29 cellular contexts compared by ENCODE assay signal in genomic region chr16:68907297-68907999, GRCh38.
DNase-seq lines count a peak whose midpoint lies in the region; ATAC-seq and TF ChIP-seq lines count a peak whose summit lies in the region.
"Had no signal": no experiment of that assay in that cellular context is flagged by ENCODE, and none has a peak within 500 bp of the region (broad histone marks: within the 10 kb centered on the region; RNA-seq: fewer than 3 reads in every experiment).

No MANE protein-coding gene starts in this region.

- peak overlapping the region; percentile 17; the same call in 1 of the 2 replicates for H3K27ac ChIP-seq in PC-9
- H3K27ac ChIP-seq: brain microvascular endothelial cell, thoracic aorta had no signal

- H3K36me3 ChIP-seq in PC-9 (ENCODE audit: low read depth): 0 out of 2 replicates have a peak, but pooled peaks cover 4% of the 10 kb centered on the region

- peaks cover 16% of the 10 kb centered on the region; the same call in 1 of the 2 replicates for H3K4me1 ChIP-seq in PC-9 (replicated peaks; ENCODE audit: insufficient read depth)

- H3K27me3 ChIP-seq in PC-9 (ENCODE audit: insufficient read depth, low read depth): no peaks in the 10 kb centered on the region
- H3K27me3 ChIP-seq: brain microvascular endothelial cell had no signal

- H3K27me3 Mint-ChIP-seq in type B pancreatic cell: no peaks in the 10 kb centered on the region
- no peaks in the 10 kb centered on the region for H3K27me3 Mint-ChIP-seq in activated T-helper 2 cell treated with anti-CD3 and anti-CD28 coated beads, Interferon-gamma antibody, Interleukin-2, Interleukin-4, amounts not matched to agents 10 μg/mL and 5 μg/mL and 100 μg/mL, durations not matched to agents 14 hours and 24 hours and 36 hours (ENCODE audit: low read depth)
- H3K27me3 Mint-ChIP-seq: activated CD8-positive, alpha-beta T cell treated with anti-CD3 and anti-CD28 coated beads for 36 hours; activated T-helper 17 cell treated with anti-CD3 and anti-CD28 coated beads, Interleukin-2, amount 50 U/mL, for 72 hours; memory B cell; stimulated activated naive CD8-positive, alpha-beta T cell treated with anti-CD3 and anti-CD28 coated beads, Interleukin-15, Interleukin-2, amounts not matched to agents 100 ng/mL and 50 ng/mL, for 24 hours had no signal

- CTCF ChIA-PET in PC-9 (lab: Charles Lee): interaction anchor here (0.7 kb wide), 1 partner anchor 214 kb away, joined by 6 read pairs; no protein-coding TSS in a partner anchor

- BruUV-seq in PC-9 (replicated peaks; lab: Mats Ljungman, UMichigan): no TSS peak

- POLR2A ChIA-PET in PC-9 (lab: Charles Lee; ENCODE audit: unreplicated experiment): no interaction called here

- peak; percentile 37 for DNase-seq in HT-29 (ENCODE audit: low spot score)
- DNase-seq in PC-9: peak in 1 of 2 experiments; percentile 45
- DNase-seq in left colon: no peak
- DNase-seq in type B pancreatic cell (ENCODE audit: extremely low spot score, unreplicated experiment): no peak
- no peak for DNase-seq in NCI-H526 treated with DMSO at 0.1 percent for 48 hours (lab: John Stamatoyannopoulos, UW)
- DNase-seq in activated T-helper 2 cell treated with anti-CD3 and anti-CD28 coated beads, Interferon-gamma antibody, Interleukin-2, Interleukin-4, amounts not matched to agents 10 μg/mL and 5 μg/mL and 100 μg/mL, durations not matched to agents 14 hours and 24 hours and 36 hours (ENCODE audit: low spot score): no peak
- DNase-seq: activated CD4-positive, alpha-beta T cell treated with anti-CD3 and anti-CD28 coated beads for 1 hour; activated CD8-positive, alpha-beta memory T cell treated with anti-CD3 and anti-CD28 coated beads, Interleukin-2, amount 50 U/mL, for 48 hours; activated CD8-positive, alpha-beta T cell treated with anti-CD3 and anti-CD28 coated beads for 36 hours; activated naive CD4-positive, alpha-beta T cell treated with anti-CD3 and anti-CD28 coated beads, Interleukin-2, amount 50 U/mL, for 16 hours; amniotic stem cell; brain microvascular endothelial cell; cerebellar nuclear complex; immature natural killer cell; left cardiac atrium; NCI-H1092; NCI-H187; NCI-H226; NCI-H748 treated with DMSO at 0.1 percent for 48 hours; SIG-M5; stimulated activated CD8-positive, alpha-beta memory T cell treated with anti-CD3 and anti-CD28 coated beads, Interleukin-4, amount 100 ng/mL, for 48 hours had no signal

- no peak overlapping the region for H3K4me3 ChIP-seq in PC-9
- H3K4me3 ChIP-seq: HAP-1, thoracic aorta had no signal

- H3K9me2 ChIP-seq in PC-9 (ENCODE audit: insufficient read depth): no peaks in the 10 kb centered on the region

- H3F3A ChIP-seq in PC-9 (ENCODE audit: insufficient read depth, low read depth): peaks cover 4% of the 10 kb centered on the region; the same call in 1 of the 2 replicates

- ATAC-seq in left colon (peak; percentile 79), HG03520 (IDR thresholded peaks at IDR 0.05; ENCODE audit: unreplicated experiment) (no peak)
- ATAC-seq: activated CD8-positive, alpha-beta T cell treated with anti-CD3 and anti-CD28 coated beads for 36 hours; activated T-helper 17 cell treated with anti-CD3 and anti-CD28 coated beads, Interleukin-2, amount 50 U/mL, for 72 hours; left cardiac atrium; Panc1; sciatic nerve had no signal

- no peaks in the 10 kb centered on the region for H3K36me3 Mint-ChIP-seq in type B pancreatic cell
- peaks cover 8% of the 10 kb centered on the region for H3K36me3 Mint-ChIP-seq in activated T-helper 2 cell treated with anti-CD3 and anti-CD28 coated beads, Interferon-gamma antibody, Interleukin-2, Interleukin-4, amounts not matched to agents 10 μg/mL and 5 μg/mL and 100 μg/mL, durations not matched to agents 14 hours and 24 hours and 36 hours (ENCODE audit: low read depth)

- 0 out of 2 replicates have a peak overlapping the region, but pooled peaks have one; percentile 1 for H3K4me2 ChIP-seq in PC-9

- H4K20me1 ChIP-seq in PC-9 (ENCODE audit: insufficient read depth): no peaks in the 10 kb centered on the region

- peak overlapping the region; percentile 65 for H3K27ac Mint-ChIP-seq in type B pancreatic cell
- H3K27ac Mint-ChIP-seq in activated T-helper 2 cell treated with anti-CD3 and anti-CD28 coated beads, Interferon-gamma antibody, Interleukin-2, Interleukin-4, amounts not matched to agents 10 μg/mL and 5 μg/mL and 100 μg/mL, durations not matched to agents 14 hours and 24 hours and 36 hours: no peak overlapping the region
- H3K27ac Mint-ChIP-seq: activated CD8-positive, alpha-beta T cell treated with anti-CD3 and anti-CD28 coated beads for 36 hours; activated T-helper 17 cell treated with anti-CD3 and anti-CD28 coated beads, Interleukin-2, amount 50 U/mL, for 72 hours; immature natural killer cell; memory B cell; stimulated activated naive CD8-positive, alpha-beta T cell treated with anti-CD3 and anti-CD28 coated beads, Interleukin-15, Interleukin-2, amounts not matched to agents 100 ng/mL and 50 ng/mL, for 24 hours had no signal

- no peak overlapping the region for H2AFZ ChIP-seq in PC-9

- H3K79me2 ChIP-seq in PC-9 (ENCODE audit: low read depth): no peaks in the 10 kb centered on the region

- TF ChIP-seq CTCF in PC-9 (conservative IDR thresholded peaks at IDR 0.05) (no peak), type B pancreatic cell (conservative IDR thresholded peaks at IDR 0.05) (no peak)

- H3K4me3 Mint-ChIP-seq in type B pancreatic cell: no peak overlapping the region
- H3K4me3 Mint-ChIP-seq in activated T-helper 2 cell treated with anti-CD3 and anti-CD28 coated beads, Interferon-gamma antibody, Interleukin-2, Interleukin-4, amounts not matched to agents 10 μg/mL and 5 μg/mL and 100 μg/mL, durations not matched to agents 14 hours and 24 hours and 36 hours (ENCODE audit: low read depth): no peak overlapping the region
- H3K4me3 Mint-ChIP-seq: activated CD8-positive, alpha-beta T cell treated with anti-CD3 and anti-CD28 coated beads for 36 hours; activated T-helper 17 cell treated with anti-CD3 and anti-CD28 coated beads, Interleukin-2, amount 50 U/mL, for 72 hours; immature natural killer cell; memory B cell; stimulated activated naive CD8-positive, alpha-beta T cell treated with anti-CD3 and anti-CD28 coated beads, Interleukin-15, Interleukin-2, amounts not matched to agents 100 ng/mL and 50 ng/mL, for 24 hours had no signal

- no peaks in the 10 kb centered on the region for H3K9me3 ChIP-seq in PC-9 (ENCODE audit: insufficient read depth, low read depth)
- H3K9me3 ChIP-seq: HAP-1, thoracic aorta had no signal

- intact Hi-C loops in PC-9 (cut with micrococcal nuclease; ENCODE audit: unreplicated experiment): no loop called here
- intact Hi-C loops in left colon (cut with DNase I, micrococcal nuclease): loop anchor here in 1 of 2 donors (10.0 kb wide), 1 partner anchor 217 kb away; no protein-coding TSS in a partner anchor
- intact Hi-C loops in activated T-helper 2 cell treated with anti-CD3 and anti-CD28 coated beads, Interferon-gamma antibody, Interleukin-2, Interleukin-4, amounts not matched to agents 10 μg/mL and 5 μg/mL and 100 μg/mL, durations not matched to agents 14 hours and 24 hours and 36 hours (cut with micrococcal nuclease): no loop called here

- peaks cover 13% of the 10 kb centered on the region for H3K4me1 Mint-ChIP-seq in type B pancreatic cell (ENCODE audit: unreplicated experiment)
- H3K4me1 Mint-ChIP-seq in activated T-helper 2 cell treated with anti-CD3 and anti-CD28 coated beads, Interferon-gamma antibody, Interleukin-2, Interleukin-4, amounts not matched to agents 10 μg/mL and 5 μg/mL and 100 μg/mL, durations not matched to agents 14 hours and 24 hours and 36 hours (ENCODE audit: low read depth): no peaks in the 10 kb centered on the region
- H3K4me1 Mint-ChIP-seq: activated T-helper 17 cell treated with anti-CD3 and anti-CD28 coated beads, Interleukin-2, amount 50 U/mL, for 72 hours; immature natural killer cell; memory B cell had no signal

- H3K9me3 Mint-ChIP-seq in type B pancreatic cell: no peaks in the 10 kb centered on the region
- H3K9me3 Mint-ChIP-seq in activated T-helper 2 cell treated with anti-CD3 and anti-CD28 coated beads, Interferon-gamma antibody, Interleukin-2, Interleukin-4, amounts not matched to agents 10 μg/mL and 5 μg/mL and 100 μg/mL, durations not matched to agents 14 hours and 24 hours and 36 hours: no peaks in the 10 kb centered on the region
- H3K9me3 Mint-ChIP-seq: activated CD8-positive, alpha-beta T cell treated with anti-CD3 and anti-CD28 coated beads for 36 hours; activated T-helper 17 cell treated with anti-CD3 and anti-CD28 coated beads, Interleukin-2, amount 50 U/mL, for 72 hours; immature natural killer cell; memory B cell; stimulated activated naive CD8-positive, alpha-beta T cell treated with anti-CD3 and anti-CD28 coated beads, Interleukin-15, Interleukin-2, amounts not matched to agents 100 ng/mL and 50 ng/mL, for 24 hours had no signal
